ENCODE assay signal across 8 cellular contexts in the genomic region with DNA sequence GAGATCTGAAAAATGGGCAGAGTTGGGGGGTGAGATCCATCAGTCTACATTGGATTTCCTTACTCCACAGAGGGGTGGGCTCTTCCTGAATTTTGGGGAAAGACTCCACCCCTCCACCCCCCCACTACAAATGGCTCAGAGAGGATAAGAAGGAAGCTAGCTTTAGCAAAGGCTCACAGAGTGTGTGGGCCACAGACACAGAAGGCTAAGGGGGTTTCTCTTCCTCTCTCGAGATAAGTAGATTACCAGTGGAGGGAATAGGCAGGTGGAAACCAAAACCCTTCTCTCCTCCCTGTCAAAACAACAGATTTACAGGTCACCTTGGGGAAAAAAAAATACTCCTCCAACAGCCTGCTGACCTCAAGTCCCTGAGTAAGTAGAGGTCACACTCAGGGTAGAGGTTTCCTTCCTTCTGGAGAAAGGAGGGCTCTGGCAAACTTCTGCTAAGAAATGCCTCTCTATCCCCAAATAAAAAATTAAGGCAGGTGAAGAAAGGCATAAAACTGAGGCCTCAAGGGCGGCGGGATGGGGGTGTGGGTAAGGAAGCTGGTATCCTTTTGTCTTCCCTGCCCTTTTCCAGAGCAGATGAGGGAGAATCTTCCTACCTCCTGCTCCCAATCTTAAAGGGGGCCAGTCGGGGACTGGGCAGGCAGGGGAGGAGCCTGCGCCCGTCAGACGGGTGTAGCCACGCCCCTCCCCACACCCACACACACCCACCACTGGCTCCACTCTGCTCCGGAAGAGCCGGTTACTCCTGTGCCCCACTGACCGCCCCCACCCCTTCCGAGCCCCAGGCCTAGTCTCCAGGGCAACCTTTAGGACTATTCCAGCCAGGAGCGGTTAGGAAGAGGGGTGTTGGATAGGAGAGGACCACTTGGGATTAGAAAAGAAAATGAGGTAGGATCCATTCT. TPM values are rescaled to one million over a fixed set of nuclear protein-coding genes. Genes with fewer than 3 reads are reported as not detected.
DNase-seq lines count a peak whose midpoint lies in the region; ATAC-seq and TF ChIP-seq lines count a peak whose summit lies in the region.

No MANE protein-coding gene starts in this region.

- no peaks in the 10 kb centered on the region for H3K9me2 ChIP-seq in PC-3 (replicated peaks; ENCODE audit: low read length)

- H3K27me3 ChIP-seq in PC-3 (ENCODE audit: low read length) (no peaks in the 10 kb centered on the region), aorta (ENCODE audit: control insufficient read depth in 1 of 2, insufficient read depth in 2 of 2, low read length in 1 of 2) (no peaks in the 10 kb centered on the region)

- H3K36me3 Mint-ChIP-seq in activated naive CD4-positive, alpha-beta T cell treated with anti-CD3 and anti-CD28 coated beads, Interleukin-2, amount 10 ng/mL, durations not matched to agents 7 days and 5 days: peaks cover 30% of the 10 kb centered on the region

- H3K9ac ChIP-seq in PC-3 (ENCODE audit: low read length): no peak overlapping the region

- peaks cover 70% of the 10 kb centered on the region for H3K4me1 Mint-ChIP-seq in activated naive CD4-positive, alpha-beta T cell treated with anti-CD3 and anti-CD28 coated beads, Interleukin-2, amount 10 ng/mL, durations not matched to agents 7 days and 5 days

- no peaks in the 10 kb centered on the region for H3K27me3 Mint-ChIP-seq in activated naive CD4-positive, alpha-beta T cell treated with anti-CD3 and anti-CD28 coated beads, Interleukin-2, amount 10 ng/mL, durations not matched to agents 7 days and 5 days

- H3K4me3 ChIP-seq in PC-3 (ENCODE audit: low read length) (peak overlapping the region; percentile 36), aorta (ENCODE audit: low read length in 2 of 2) (no peak overlapping the region)

- H3K79me2 ChIP-seq in PC-3 (ENCODE audit: low read length): peaks cover 80% of the 10 kb centered on the region

- H2AFZ ChIP-seq in PC-3 (ENCODE audit: low read length): no peak overlapping the region

- H3F3A ChIP-seq in PC-3 (ENCODE audit: low read length, unreplicated experiment): no peaks in the 10 kb centered on the region

- peak overlapping the region; percentile 100 for H3K4me2 ChIP-seq in PC-3 (ENCODE audit: low read length)

- H3K4me3 Mint-ChIP-seq in activated naive CD4-positive, alpha-beta T cell treated with anti-CD3 and anti-CD28 coated beads, Interleukin-2, amount 10 ng/mL, durations not matched to agents 7 days and 5 days: peak overlapping the region; percentile 99

- H3K27ac Mint-ChIP-seq in activated naive CD4-positive, alpha-beta T cell treated with anti-CD3 and anti-CD28 coated beads, Interleukin-2, amount 10 ng/mL, durations not matched to agents 7 days and 5 days: peak overlapping the region; percentile 64

- no TSS peak for BruUV-seq in PC-3 (replicated peaks; lab: Mats Ljungman, UMichigan)

- no peaks in the 10 kb centered on the region for H3K9me3 Mint-ChIP-seq in activated naive CD4-positive, alpha-beta T cell treated with anti-CD3 and anti-CD28 coated beads, Interleukin-2, amount 10 ng/mL, durations not matched to agents 7 days and 5 days

- peaks cover under 1% of the 10 kb centered on the region; the same call in 1 of the 2 replicates for H3K36me3 ChIP-seq in PC-3 (ENCODE audit: low read depth, low read length)
- no peaks in the 10 kb centered on the region for H3K36me3 ChIP-seq in aorta (ENCODE audit: control insufficient read depth in 1 of 2, insufficient read depth in 2 of 2, low read length in 1 of 2)

- ATAC-seq in HG02763 (IDR thresholded peaks at IDR 0.05; ENCODE audit: unreplicated experiment) (peak; percentile 22), PC-3 (peak; percentile 3; the same call in 1 of the 2 replicates), omental fat pad (ENCODE audit: low FRiP score) (peak; percentile 24), aorta (ENCODE audit: low FRiP score) (no peak), GM18873 (IDR thresholded peaks at IDR 0.05; ENCODE audit: low FRiP score, unreplicated experiment) (no peak)

- POLR2A ChIA-PET in PC-3 (lab: Charles Lee; ENCODE audit: unreplicated experiment): no interaction called here

- CTCF ChIA-PET in PC-3 (lab: Charles Lee): interaction anchor here (0.6 kb wide), 1 partner anchor 52 kb away, joined by 6 read pairs; no protein-coding TSS in a partner anchor
- CTCF ChIA-PET in activated naive CD4-positive, alpha-beta T cell treated with anti-CD3 and anti-CD28 coated beads, Interleukin-2, amount 10 ng/mL, durations not matched to agents 7 days and 5 days (lab: Charles Lee): no interaction called here

- peaks cover 6% of the 10 kb centered on the region; the same call in 1 of the 2 replicates for H4K20me1 ChIP-seq in PC-3 (ENCODE audit: low read length)

- TF ChIP-seq CTCF in PC-3 (conservative IDR thresholded peaks at IDR 0.05; ENCODE audit: low read depth, low read length): no peak
- no peak for TF ChIP-seq CTCF in omental fat pad (IDR thresholded peaks at IDR 0.05)

- peaks cover 50% of the 10 kb centered on the region for H3K4me1 ChIP-seq in PC-3 (ENCODE audit: insufficient read depth, low read length)
- peaks cover 0 to 4% of the 10 kb centered on the region in 2 donors for H3K4me1 ChIP-seq in aorta (ENCODE audit: control insufficient read depth in 1 of 2, insufficient read depth in 2 of 2, low read length in 2 of 2)

- WGBS in aorta, 2 donors: 7 to 10% methylated on average over 12 to 13 of the region's 13 CpGs

- intact Hi-C loops in PC-3 (cut with micrococcal nuclease) (no loop called here), aorta (cut with DNase I) (loop anchor here in 1 of 2 donors (5.0 kb wide), 1 partner anchor 110 kb away; the partner anchor contains the start of gene RBMS2)

- H3K27ac ChIP-seq in PC-3 (ENCODE audit: low read length): no peak overlapping the region
- peak overlapping the region in 1 of 2 donors; percentile 25 for H3K27ac ChIP-seq in aorta (ENCODE audit: low read depth in 1 of 2, low read length in 2 of 2)

- H3K9me3 ChIP-seq in PC-3 (ENCODE audit: low read length): no peaks in the 10 kb centered on the region
- H3K9me3 ChIP-seq in aorta (ENCODE audit: control insufficient read depth, low read length): no peaks in the 10 kb centered on the region

- DNase-seq in GM03348 (ENCODE audit: low spot score) (peak; percentile 79), PC-3 (peak; percentile 60), globus pallidus (ENCODE audit: low spot score) (peak; percentile 48), omental fat pad (ENCODE audit: low spot score) (no peak), aorta (peak; percentile 76 to 92)
- peak; percentile 72 for DNase-seq in activated naive CD4-positive, alpha-beta T cell treated with anti-CD3 and anti-CD28 coated beads, Interleukin-2, amount 10 ng/mL, durations not matched to agents 7 days and 5 days

RNA-seq across cellular contexts. Expression of gene BAZ2A, which starts 1.9 kb away (rescaled TPM):
- total RNA-seq in PC-3 (2014; rRNA removed) (33.8 and 43.0 TPM in 2 replicates), omental fat pad (100 to 1,000 TPM in 1 of 4 donors, 10 to 100 TPM in 3; 43.1 to 124 (median 74.1) TPM), aorta (100 to 1,000 TPM in 1 of 2 donors, 10 to 100 TPM in 1; 89.3 to 130 TPM)
- polyA plus RNA-seq in aorta: 10 to 100 TPM; 15.2 to 35.2 TPM

RNA-seq across cellular contexts. Expression of gene ATP5F1B, which starts 13.7 kb away (rescaled TPM):
- total RNA-seq in PC-3 (2014; rRNA removed) (981 and 1,046 TPM in 2 replicates), omental fat pad (100 to 1,000 TPM; 368 to 495 (median 458) TPM), aorta (100 to 1,000 TPM; 216 to 262 TPM)
- polyA plus RNA-seq in aorta: 100 to 1,000 TPM; 289 to 327 TPM

RNA-seq across cellular contexts. Expression of gene PTGES3, which starts 56.0 kb away (rescaled TPM):
- total RNA-seq in PC-3 (2014; rRNA removed): 165 and 172 TPM in 2 replicates
- 100 to 1,000 TPM in 1 of 4 donors, 10 to 100 TPM in 3; 80.7 to 103 (median 84.6) TPM for total RNA-seq in omental fat pad
- 100 to 1,000 TPM; 148 to 153 TPM for total RNA-seq in aorta
- polyA plus RNA-seq in aorta: 100 to 1,000 TPM; 142 to 221 TPM

Comparison
In these comparisons a context has a peak if more than half of its experiments do, and no peak if none do; other contexts are left out.
1. ATAC-seq: peak in HG02763 (single experiment), PC-3 (single experiment) and omental fat pad (single experiment); none in aorta (single experiment) and GM18873 (single experiment).